Comparison of ENCODE assay signal across 1 cellular context in genomic region chr12:71438670-71439361, GRCh38.
TF ChIP-seq lines count a peak whose summit lies in the region.

No MANE protein-coding gene starts in this region.

TF ChIP-seq in HCT116, 20 proteins besides CTCF, POLR2A, EP300 and RAD21 (continued from another document):
- TF ChIP-seq ELF1 (IDR thresholded peaks at IDR 0.05; ENCODE audit: borderline replicate concordance, low read depth) (no peak), CEBPB (IDR thresholded peaks at IDR 0.05; ENCODE audit: low read depth) (no peak), POLR2AphosphoS5 (IDR thresholded peaks at IDR 0.05; ENCODE audit: low read depth, low read length) (no peak), EZH2 (IDR thresholded peaks at IDR 0.05) (no peak), SIN3A (IDR thresholded peaks at IDR 0.05; ENCODE audit: low read depth) (no peak), EGR1 (IDR thresholded peaks at IDR 0.05; ENCODE audit: low read depth) (no peak), MAX (IDR thresholded peaks at IDR 0.05) (no peak)
